12 cellular contexts compared by ENCODE assay signal in the genomic region with DNA sequence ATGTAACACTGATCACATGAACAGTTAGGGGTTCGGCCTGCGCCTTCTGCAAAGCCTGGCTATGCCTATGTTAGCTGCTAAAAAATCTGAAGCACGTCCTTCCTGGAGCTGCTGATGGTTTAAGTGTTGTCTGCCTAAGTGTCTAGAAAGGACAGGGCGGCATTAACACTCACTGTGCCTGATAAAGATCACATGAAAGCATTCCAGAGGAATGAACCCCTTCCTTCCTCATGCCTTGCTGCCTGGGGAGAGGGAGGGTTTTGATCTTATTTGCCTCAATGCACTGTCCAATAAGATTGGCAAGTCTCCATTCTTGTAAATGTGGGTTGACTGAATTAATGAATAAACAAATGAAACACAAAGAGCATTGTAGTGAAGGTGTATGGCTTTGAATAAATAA. TPM values are rescaled to one million over a fixed set of nuclear protein-coding genes. Genes with fewer than 3 reads are reported as not detected.
DNase-seq lines count a peak whose midpoint lies in the region; ATAC-seq and TF ChIP-seq lines count a peak whose summit lies in the region.
"Had no signal": no experiment of that assay in that cellular context is flagged by ENCODE, and none has a peak within 500 bp of the region (broad histone marks: within the 10 kb centered on the region; RNA-seq: fewer than 3 reads in every experiment).

No MANE protein-coding gene starts in this region.

- H3K4me1 ChIP-seq in A673 (ENCODE audit: insufficient read depth, low read length, poor library complexity, severe bottlenecking) = peaks cover 35% of the 10 kb centered on the region
- H3K4me1 ChIP-seq: colonic mucosa had no signal

- ATAC-seq in GM21515 (IDR thresholded peaks at IDR 0.05; ENCODE audit: unreplicated experiment) = no peak
- no peak for ATAC-seq in GM19023 (IDR thresholded peaks at IDR 0.05; ENCODE audit: unreplicated experiment)
- ATAC-seq: stimulated activated naive B cell treated with anti-CD40 and anti-IgM and Interleukin-4, amounts not matched to agents 10 μg/mL and 1 μg/mL and 100 μg/mL, for 72 hours had no signal

- no peaks in the 10 kb centered on the region for H3K36me3 ChIP-seq in A673 (ENCODE audit: insufficient read depth, low read length, poor library complexity, severe bottlenecking)
- H3K36me3 ChIP-seq: colonic mucosa had no signal

- CTCF ChIA-PET in A673 (lab: Charles Lee) = no interaction called here

- H3K27me3 Mint-ChIP-seq in chondrocyte (ENCODE audit: low read depth) = no peaks in the 10 kb centered on the region
- H3K27me3 Mint-ChIP-seq: B cell; stimulated activated naive B cell treated with anti-CD40 and anti-IgM and Interleukin-4, amounts not matched to agents 10 μg/mL and 1 μg/mL and 100 μg/mL, for 72 hours had no signal

- TF ChIP-seq CTCF in A673 (conservative IDR thresholded peaks at IDR 0.05; ENCODE audit: low read depth, low read length) = no peak
- no peak for TF ChIP-seq CTCF in chondrocyte (IDR thresholded peaks at IDR 0.05)

- no peaks in the 10 kb centered on the region for H3K36me3 Mint-ChIP-seq in chondrocyte (ENCODE audit: low read depth)

- H3K9me3 Mint-ChIP-seq in chondrocyte (ENCODE audit: low read depth) = no peaks in the 10 kb centered on the region
- H3K9me3 Mint-ChIP-seq: stimulated activated naive B cell treated with anti-CD40 and anti-IgM and Interleukin-4, amounts not matched to agents 10 μg/mL and 1 μg/mL and 100 μg/mL, for 72 hours had no signal

- H3K4me1 Mint-ChIP-seq in chondrocyte (ENCODE audit: low read depth) = peaks cover 59% of the 10 kb centered on the region

- peak overlapping the region; percentile 70 for H3K27ac Mint-ChIP-seq in chondrocyte (ENCODE audit: unreplicated experiment)
- H3K27ac Mint-ChIP-seq: B cell; stimulated activated naive B cell treated with anti-CD40 and anti-IgM and Interleukin-4, amounts not matched to agents 10 μg/mL and 1 μg/mL and 100 μg/mL, for 72 hours had no signal

- no peak overlapping the region for H3K4me3 Mint-ChIP-seq in chondrocyte (ENCODE audit: unreplicated experiment)
- H3K4me3 Mint-ChIP-seq: B cell; stimulated activated naive B cell treated with anti-CD40 and anti-IgM and Interleukin-4, amounts not matched to agents 10 μg/mL and 1 μg/mL and 100 μg/mL, for 72 hours had no signal

- H3K4me3 ChIP-seq in A673 (ENCODE audit: low read depth, low read length, poor library complexity, severe bottlenecking) = no peak overlapping the region
- H3K4me3 ChIP-seq: colonic mucosa had no signal

- H3K27me3 ChIP-seq in A673 (replicated peaks; ENCODE audit: insufficient read depth, low read depth, low read length, poor library complexity) = no peaks in the 10 kb centered on the region
- H3K27me3 ChIP-seq: colonic mucosa had no signal

- POLR2A ChIA-PET in A673 (lab: Charles Lee; ENCODE audit: low non-redundant PET) = no interaction called here

- no peaks in the 10 kb centered on the region for H3K9me3 ChIP-seq in A673 (ENCODE audit: low read depth, low read length, poor library complexity, severe bottlenecking)
- H3K9me3 ChIP-seq: colonic mucosa had no signal

- no TSS peak for BruUV-seq in A673 (replicated peaks; lab: Mats Ljungman, UMichigan)

- peak overlapping the region; percentile 47 for H3K27ac ChIP-seq in A673 (ENCODE audit: low read depth, low read length, poor library complexity, severe bottlenecking)
- H3K27ac ChIP-seq: colonic mucosa had no signal

- intact Hi-C loops in A673 (cut with micrococcal nuclease; ENCODE audit: unreplicated experiment) = no loop called here

- DNase-seq in A673 (ENCODE audit: low spot score) (peak; percentile 91), HT-29 (ENCODE audit: low spot score) (peak; percentile 92), chondrocyte (ENCODE audit: low spot score) (no peak), medulla oblongata (ENCODE audit: extremely low spot score) (peak; percentile 42), cerebellum (ENCODE audit: low spot score) (no peak), T-helper 2 cell (no peak)
- DNase-seq: colonic mucosa; NCI-H1417; stimulated activated naive B cell treated with anti-CD40 and anti-IgM and Interleukin-4, amounts not matched to agents 10 μg/mL and 1 μg/mL and 100 μg/mL, for 72 hours had no signal

RNA-seq across cellular contexts. Expression of a gene that starts 5.2 kb away (rescaled TPM):
- total RNA-seq in A673 (2021) (4.2 and 4.5 TPM in 2 replicates), chondrocyte (45.4 to 55.5 TPM (median 45.9 TPM) in 3 replicates), cerebellum (65.5 TPM)
- 44.2 and 51.0 TPM in 2 replicates for total RNA-seq in HT-29 (2014; rRNA removed; shearing (Covaris generic))

Comparison
In these comparisons a context has a peak if more than half of its experiments do, and no peak if none do; other contexts are left out.
1. DNase-seq: peak in A673 (single experiment), HT-29 (single experiment) and medulla oblongata (single experiment); none in chondrocyte (single experiment), cerebellum (single experiment) and T-helper 2 cell (0 of 5).